Comparison of ENCODE assay signal across 1 cellular context in the genomic region with DNA sequence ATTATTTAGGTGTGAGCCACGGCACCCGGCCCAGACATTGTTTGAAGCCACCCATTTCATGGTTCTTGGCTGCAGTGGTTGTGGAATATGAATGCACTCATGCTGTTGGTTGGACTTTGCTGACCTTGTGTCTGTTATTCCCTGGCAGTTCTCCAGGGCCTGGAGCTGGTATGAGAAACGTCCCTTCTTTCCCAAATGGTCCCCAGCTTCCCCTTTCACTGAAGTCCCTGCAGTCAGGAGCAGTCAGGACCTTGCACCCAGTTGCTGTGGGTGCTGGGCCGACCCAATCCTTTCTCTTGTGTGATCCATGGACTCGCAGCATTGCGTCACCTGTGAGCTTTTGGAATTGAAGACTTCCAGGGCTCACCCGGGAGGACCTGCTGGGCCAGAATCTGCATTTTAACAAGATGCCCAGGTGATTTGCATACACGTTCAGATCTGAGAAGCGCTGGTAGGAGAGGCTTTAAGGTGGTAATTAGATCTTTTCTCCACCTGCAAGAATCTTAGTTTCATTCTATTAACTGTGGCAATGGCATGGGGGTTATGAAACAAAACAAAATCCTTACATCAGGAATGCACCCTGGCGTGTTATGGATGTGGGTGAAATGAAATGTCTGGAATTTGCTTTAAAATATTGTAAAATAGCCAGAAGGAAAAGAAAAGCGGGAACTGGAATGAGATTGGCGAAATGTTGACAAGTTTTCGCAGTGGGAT.
A peak's percentile ranks its signal among the peaks of the same experiment; 100 is the strongest.
TF ChIP-seq lines count a peak whose summit lies in the region.

No MANE protein-coding gene starts in this region.

TF ChIP-seq in HepG2, 621 proteins besides CTCF, POLR2A, EP300 and RAD21 (continued from another document):
- TF ChIP-seq, protein P1, sequence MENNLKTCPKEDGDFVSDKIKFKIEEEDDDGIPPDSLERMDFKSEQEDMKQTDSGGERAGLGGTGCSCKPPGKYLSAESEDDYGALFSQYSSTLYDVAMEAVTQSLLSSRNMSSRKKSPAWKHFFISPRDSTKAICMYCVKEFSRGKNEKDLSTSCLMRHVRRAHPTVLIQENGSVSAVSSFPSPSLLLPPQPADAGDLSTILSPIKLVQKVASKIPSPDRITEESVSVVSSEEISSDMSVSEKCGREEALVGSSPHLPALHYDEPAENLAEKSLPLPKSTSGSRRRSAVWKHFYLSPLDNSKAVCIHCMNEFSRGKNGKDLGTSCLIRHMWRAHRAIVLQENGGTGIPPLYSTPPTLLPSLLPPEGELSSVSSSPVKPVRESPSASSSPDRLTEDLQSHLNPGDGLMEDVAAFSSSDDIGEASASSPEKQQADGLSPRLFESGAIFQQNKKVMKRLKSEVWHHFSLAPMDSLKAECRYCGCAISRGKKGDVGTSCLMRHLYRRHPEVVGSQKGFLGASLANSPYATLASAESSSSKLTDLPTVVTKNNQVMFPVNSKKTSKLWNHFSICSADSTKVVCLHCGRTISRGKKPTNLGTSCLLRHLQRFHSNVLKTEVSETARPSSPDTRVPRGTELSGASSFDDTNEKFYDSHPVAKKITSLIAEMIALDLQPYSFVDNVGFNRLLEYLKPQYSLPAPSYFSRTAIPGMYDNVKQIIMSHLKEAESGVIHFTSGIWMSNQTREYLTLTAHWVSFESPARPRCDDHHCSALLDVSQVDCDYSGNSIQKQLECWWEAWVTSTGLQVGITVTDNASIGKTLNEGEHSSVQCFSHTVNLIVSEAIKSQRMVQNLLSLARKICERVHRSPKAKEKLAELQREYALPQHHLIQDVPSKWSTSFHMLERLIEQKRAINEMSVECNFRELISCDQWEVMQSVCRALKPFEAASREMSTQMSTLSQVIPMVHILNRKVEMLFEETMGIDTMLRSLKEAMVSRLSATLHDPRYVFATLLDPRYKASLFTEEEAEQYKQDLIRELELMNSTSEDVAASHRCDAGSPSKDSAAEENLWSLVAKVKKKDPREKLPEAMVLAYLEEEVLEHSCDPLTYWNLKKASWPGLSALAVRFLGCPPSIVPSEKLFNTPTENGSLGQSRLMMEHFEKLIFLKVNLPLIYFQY (CRISPR knock-in tag; IDR thresholded peaks at IDR 0.05; ENCODE audit: borderline replicate concordance), result peak; percentile 100
- TF ChIP-seq ZNF12 (CRISPR knock-in tag; IDR thresholded peaks at IDR 0.05) (peak; percentile 84), GZF1 (CRISPR knock-in tag; IDR thresholded peaks at IDR 0.05) (0 out of 2 replicates have a peak, but pooled peaks have one; percentile 46), ZNF670 (CRISPR knock-in tag; IDR thresholded peaks at IDR 0.05; ENCODE audit: borderline replicate concordance) (peak; percentile 83; the same call in 1 of the 2 replicates), KDM1A (CRISPR knock-in tag; IDR thresholded peaks at IDR 0.05) (peak; percentile 88; the same call in 1 of the 2 replicates), ZNF724P (CRISPR knock-in tag; IDR thresholded peaks at IDR 0.05; ENCODE audit: borderline replicate concordance) (0 out of 2 replicates have a peak, but pooled peaks have one; percentile 35), HIVEP1 (CRISPR knock-in tag; IDR thresholded peaks at IDR 0.05) (peak; percentile 89; the same call in 1 of the 2 replicates), MEIS2 (CRISPR knock-in tag; IDR thresholded peaks at IDR 0.05) (peak; percentile 80), SMARCC2 (IDR thresholded peaks at IDR 0.05) (0 out of 2 replicates have a peak, but pooled peaks have one; percentile 39)
- TF ChIP-seq, protein P2, sequence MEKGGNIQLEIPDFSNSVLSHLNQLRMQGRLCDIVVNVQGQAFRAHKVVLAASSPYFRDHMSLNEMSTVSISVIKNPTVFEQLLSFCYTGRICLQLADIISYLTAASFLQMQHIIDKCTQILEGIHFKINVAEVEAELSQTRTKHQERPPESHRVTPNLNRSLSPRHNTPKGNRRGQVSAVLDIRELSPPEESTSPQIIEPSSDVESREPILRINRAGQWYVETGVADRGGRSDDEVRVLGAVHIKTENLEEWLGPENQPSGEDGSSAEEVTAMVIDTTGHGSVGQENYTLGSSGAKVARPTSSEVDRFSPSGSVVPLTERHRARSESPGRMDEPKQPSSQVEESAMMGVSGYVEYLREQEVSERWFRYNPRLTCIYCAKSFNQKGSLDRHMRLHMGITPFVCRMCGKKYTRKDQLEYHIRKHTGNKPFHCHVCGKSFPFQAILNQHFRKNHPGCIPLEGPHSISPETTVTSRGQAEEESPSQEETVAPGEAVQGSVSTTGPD (CRISPR knock-in tag; IDR thresholded peaks at IDR 0.05), result peak; percentile 62; the same call in 1 of the 2 replicates
TF ChIP-seq in HepG2: peak in this region for 264; not testable (repeated sequence) for 357.
